ENCODE assay signal across 8 cellular contexts in genomic region chr3:23805881-23806321, GRCh38. TPM values are rescaled to one million over a fixed set of nuclear protein-coding genes. Genes with fewer than 3 reads are reported as not detected.
A peak's percentile ranks its signal among the peaks of the same experiment; 100 is the strongest.
DNase-seq lines count a peak whose midpoint lies in the region; ATAC-seq, FAIRE-seq and TF ChIP-seq lines count a peak whose summit lies in the region.

Gene UBE2E1 (plus strand): TSS chr3:23805955. CDS start chr3:23807270, 1,315 bp downstream.

- H3K4me1 ChIP-seq in pancreas (peaks cover 0 to 5% (median 5%) of the 10 kb centered on the region in 3 donors), upper lobe of right lung (peaks cover 33% of the 10 kb centered on the region)

- H3K4me1 Mint-ChIP-seq in activated naive CD8-positive, alpha-beta T cell treated with anti-CD3 and anti-CD28 coated beads for 36 hours, result peaks cover 39% of the 10 kb centered on the region

- H3K36me3 Mint-ChIP-seq in activated naive CD8-positive, alpha-beta T cell treated with anti-CD3 and anti-CD28 coated beads for 36 hours, result peaks cover 27% of the 10 kb centered on the region

- intact Hi-C loops in head of caudate nucleus (cut with DNase I) (no loop called here), pancreas (cut with DNase I) (no loop called here), upper lobe of right lung (cut with DNase I) (no loop called here)

- WGBS in pancreas, 2 donors, result 0 to 1% methylated on average over 13 to 51 of the region's 51 CpGs

- H3K36me3 ChIP-seq in pancreas (no peaks in the 10 kb centered on the region), upper lobe of right lung (no peaks in the 10 kb centered on the region)

- H3K9me3 Mint-ChIP-seq in activated naive CD8-positive, alpha-beta T cell treated with anti-CD3 and anti-CD28 coated beads for 36 hours, result no peaks in the 10 kb centered on the region

- TF ChIP-seq CTCF in D721Med (IDR thresholded peaks at IDR 0.05; ENCODE audit: insufficient read depth, missing control alignments) (no peak), pancreas (IDR thresholded peaks at IDR 0.05) (no peak), upper lobe of right lung (IDR thresholded peaks at IDR 0.05) (no peak)

- no peak for FAIRE-seq in D721Med (lab: Jason Lieb, UNC)
- no peak for FAIRE-seq in pancreas (lab: Jason Lieb, UNC)

- peak within 1 kb of the TSS; percentile 26 to 85 (median 69) for H3K27ac ChIP-seq in pancreas
- peak within 1 kb of the TSS; percentile 92 for H3K27ac ChIP-seq in upper lobe of right lung

- H3K27me3 ChIP-seq in pancreas (no peaks in the 10 kb centered on the region), upper lobe of right lung (no peaks in the 10 kb centered on the region)

- H3K4me3 ChIP-seq in pancreas (peak within 1 kb of the TSS; percentile 80 to 94 (median 86)), upper lobe of right lung (peak within 1 kb of the TSS; percentile 87)

- peak within 1 kb of the TSS; percentile 94 for H3K4me3 Mint-ChIP-seq in activated naive CD8-positive, alpha-beta T cell treated with anti-CD3 and anti-CD28 coated beads for 36 hours

- H3K27me3 Mint-ChIP-seq in activated naive CD8-positive, alpha-beta T cell treated with anti-CD3 and anti-CD28 coated beads for 36 hours, result peaks cover 12% of the 10 kb centered on the region

- ATAC-seq in GM19468 (IDR thresholded peaks at IDR 0.05; ENCODE audit: extremely low read depth, unreplicated experiment), result peak; percentile 64
- peak; percentile 66 to 83 (median 77) for ATAC-seq in pancreas
- ATAC-seq in upper lobe of right lung, result peak; percentile 88

- H3K27ac Mint-ChIP-seq in activated naive CD8-positive, alpha-beta T cell treated with anti-CD3 and anti-CD28 coated beads for 36 hours, result peak within 1 kb of the TSS; percentile 93

- DNase-seq in D721Med (ENCODE audit: insufficient read length, low spot score), result peak; percentile 43
- peak; percentile 42 for DNase-seq in HS-27A (ENCODE audit: low read depth)
- peak; percentile 60 for DNase-seq in SKM-1 treated with dmso at 0.1 percent for 144 hours (lab: John Stamatoyannopoulos, UW; ENCODE audit: unreplicated experiment)
- peak; percentile 69 for DNase-seq in activated naive CD8-positive, alpha-beta T cell treated with anti-CD3 and anti-CD28 coated beads for 36 hours
- peak in 41 of 42 donors; percentile 44 to 87 (median 68) for DNase-seq in head of caudate nucleus
- DNase-seq in pancreas, result peak; percentile 60 to 84 (median 70)
- DNase-seq in upper lobe of right lung, result peak; percentile 87

- H3K9me3 ChIP-seq in pancreas (no peaks in the 10 kb centered on the region), upper lobe of right lung (no peaks in the 10 kb centered on the region)

RNA-seq across cellular contexts. Expression of gene UBE2E1, which starts in this region (rescaled TPM):
- 10 to 100 TPM; 73.9 to 74.9 TPM for total RNA-seq in activated naive CD8-positive, alpha-beta T cell treated with anti-CD3 and anti-CD28 coated beads for 36 hours
- total RNA-seq in pancreas (10 to 100 TPM; 24.0 to 44.7 (median 28.7) TPM), upper lobe of right lung (89.8 TPM)
- 10 to 100 TPM; 20.9 to 32.0 TPM for polyA plus RNA-seq in pancreas

Comparison
In these comparisons a context has a peak if more than half of its experiments do, and no peak if none do; other contexts are left out.
1. Peak in every context shown above with its lines: DNase-seq, ATAC-seq, H3K4me3 ChIP-seq and H3K27ac ChIP-seq.